In the genomic region with DNA sequence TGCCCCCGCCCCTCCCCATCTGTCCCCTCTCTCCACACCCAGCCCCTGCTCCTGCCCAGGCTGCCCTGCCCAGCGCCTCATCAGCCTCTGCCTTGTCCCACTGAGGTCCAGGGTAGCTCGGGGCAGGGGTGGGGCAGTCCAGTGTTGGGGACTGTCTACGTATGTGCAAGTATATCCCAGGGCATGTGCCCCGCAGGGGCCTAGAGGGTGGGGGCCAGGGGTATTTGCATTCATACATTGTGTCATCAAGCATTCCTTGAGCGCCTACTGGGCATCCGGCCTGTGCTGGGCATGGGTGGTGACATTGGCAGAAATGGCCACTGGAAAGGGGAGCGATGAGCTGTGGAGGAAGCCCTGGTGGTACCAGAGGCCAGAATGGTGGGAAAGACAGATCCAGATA, we compare ENCODE assay signal across 1 cellular context.
TF ChIP-seq lines count a peak whose summit lies in the region.

No MANE protein-coding gene starts in this region.

TF ChIP-seq in GM12878, 131 proteins besides CTCF, POLR2A, EP300 and RAD21:
- no peak for TF ChIP-seq PAX8 (IDR thresholded peaks at IDR 0.05)
- no peak for TF ChIP-seq JUND (IDR thresholded peaks at IDR 0.05; ENCODE audit: low read depth, low read length)
- no peak for TF ChIP-seq HDAC2 (IDR thresholded peaks at IDR 0.05)
- no peak for TF ChIP-seq PRDM15 (CRISPR knock-in tag; IDR thresholded peaks at IDR 0.05)
- TF ChIP-seq KAT2A (conservative IDR thresholded peaks at IDR 0.05; ENCODE audit: control insufficient read depth, low read depth, low read length): no peak
- TF ChIP-seq YY1 (IDR thresholded peaks at IDR 0.05; ENCODE audit: low read depth, low read length): no peak
- TF ChIP-seq ZNF24 (IDR thresholded peaks at IDR 0.05): no peak
- TF ChIP-seq, protein P1, sequence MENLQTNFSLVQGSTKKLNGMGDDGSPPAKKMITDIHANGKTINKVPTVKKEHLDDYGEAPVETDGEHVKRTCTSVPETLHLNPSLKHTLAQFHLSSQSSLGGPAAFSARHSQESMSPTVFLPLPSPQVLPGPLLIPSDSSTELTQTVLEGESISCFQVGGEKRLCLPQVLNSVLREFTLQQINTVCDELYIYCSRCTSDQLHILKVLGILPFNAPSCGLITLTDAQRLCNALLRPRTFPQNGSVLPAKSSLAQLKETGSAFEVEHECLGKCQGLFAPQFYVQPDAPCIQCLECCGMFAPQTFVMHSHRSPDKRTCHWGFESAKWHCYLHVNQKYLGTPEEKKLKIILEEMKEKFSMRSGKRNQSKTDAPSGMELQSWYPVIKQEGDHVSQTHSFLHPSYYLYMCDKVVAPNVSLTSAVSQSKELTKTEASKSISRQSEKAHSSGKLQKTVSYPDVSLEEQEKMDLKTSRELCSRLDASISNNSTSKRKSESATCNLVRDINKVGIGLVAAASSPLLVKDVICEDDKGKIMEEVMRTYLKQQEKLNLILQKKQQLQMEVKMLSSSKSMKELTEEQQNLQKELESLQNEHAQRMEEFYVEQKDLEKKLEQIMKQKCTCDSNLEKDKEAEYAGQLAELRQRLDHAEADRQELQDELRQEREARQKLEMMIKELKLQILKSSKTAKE (IDR thresholded peaks at IDR 0.05; ENCODE audit: low read depth, poor library complexity, severe bottlenecking): no peak
